Comparison of ENCODE assay signal across 8 cellular contexts in genomic region chr19:40689339-40690049, GRCh38. TPM values are rescaled to one million over a fixed set of nuclear protein-coding genes. Genes with fewer than 3 reads are reported as not detected.
DNase-seq lines count a peak whose midpoint lies in the region; ATAC-seq and TF ChIP-seq lines count a peak whose summit lies in the region.

No MANE protein-coding gene starts in this region.

- no peaks in the 10 kb centered on the region for H3K36me3 ChIP-seq in CD4-positive, alpha-beta memory T cell (ENCODE audit: insufficient read depth, low read length)
- no peaks in the 10 kb centered on the region for H3K36me3 ChIP-seq in colonic mucosa
- no peaks in the 10 kb centered on the region for H3K36me3 ChIP-seq in mucosa of stomach (ENCODE audit: control insufficient read depth, insufficient read depth, low read length)

- no peak for TF ChIP-seq CTCF in colonic mucosa (IDR thresholded peaks at IDR 0.05)

- intact Hi-C loops in CD4-positive, alpha-beta memory T cell (cut with micrococcal nuclease), result loop anchor here (1.0 kb wide), 3 partner anchors 26 to 130 kb away; partner anchors contain the start of gene ACTMAP
- intact Hi-C loops in colonic mucosa (cut with DNase I), result no loop called here

- POLR2A ChIA-PET in CD4-positive, alpha-beta memory T cell (lab: Charles Lee; ENCODE audit: partially characterized antibody), result interaction anchor here (2.0 kb wide), 1 partner anchor 574 kb away, joined by 8 read pairs; the partner anchor contains the start of gene HNRNPUL1

- H3K9me3 ChIP-seq in CD4-positive, alpha-beta memory T cell (ENCODE audit: control insufficient read depth in 1 of 2, low read length in 2 of 2), result no peaks in the 10 kb centered on the region
- no peaks in the 10 kb centered on the region for H3K9me3 ChIP-seq in colonic mucosa
- no peaks in the 10 kb centered on the region for H3K9me3 ChIP-seq in mucosa of stomach (ENCODE audit: control insufficient read depth, low read length)

- peak in 1 of 5 donors; percentile 53 for DNase-seq in CD4-positive, alpha-beta memory T cell
- peak; percentile 26 for DNase-seq in M059J (ENCODE audit: low read depth)
- peak; percentile 29 for DNase-seq in colonic mucosa
- DNase-seq in germinal center (ENCODE audit: low spot score), result no peak
- no peak for DNase-seq in superior temporal gyrus (ENCODE audit: extremely low spot score)

- peak overlapping the region in 4 of 8 donors; percentile 18 to 64 (median 38) for H3K4me3 Mint-ChIP-seq in CD4-positive, alpha-beta memory T cell

- H3K9me3 Mint-ChIP-seq in CD4-positive, alpha-beta memory T cell, result no peaks in the 10 kb centered on the region

- no peak overlapping the region for H3K27ac ChIP-seq in CD4-positive, alpha-beta memory T cell (ENCODE audit: low read depth, low read length)
- H3K27ac ChIP-seq in colonic mucosa, result peak overlapping the region; percentile 69

- H3K27me3 Mint-ChIP-seq in CD4-positive, alpha-beta memory T cell, result no peaks in the 10 kb centered on the region

- ATAC-seq in HG03039 (IDR thresholded peaks at IDR 0.05; ENCODE audit: unreplicated experiment) (no peak), GM21825 (IDR thresholded peaks at IDR 0.05; ENCODE audit: unreplicated experiment) (no peak)

- CTCF ChIA-PET in CD4-positive, alpha-beta memory T cell (lab: Charles Lee; ENCODE audit: partially characterized antibody), result no interaction called here

- peaks cover 2 to 6% (median 4%) of the 10 kb centered on the region in 4 donors for H3K4me1 Mint-ChIP-seq in CD4-positive, alpha-beta memory T cell

- peaks cover 8% of the 10 kb centered on the region for H3K4me1 ChIP-seq in CD4-positive, alpha-beta memory T cell (ENCODE audit: insufficient read depth, low read length)
- H3K4me1 ChIP-seq in colonic mucosa (no peaks in the 10 kb centered on the region), mucosa of stomach (ENCODE audit: control insufficient read depth, insufficient read depth, low read length) (peaks cover 31% of the 10 kb centered on the region)

- H3K9ac ChIP-seq in colonic mucosa (ENCODE audit: low read depth in 2 of 2, low read length in 2 of 2) (peak overlapping the region; percentile 65 to 66), mucosa of stomach (ENCODE audit: low read length) (peak overlapping the region; percentile 53)

- H3K4me3 ChIP-seq in CD4-positive, alpha-beta memory T cell (ENCODE audit: low read length in 2 of 2), result peak overlapping the region; percentile 11 to 66
- H3K4me3 ChIP-seq in colonic mucosa, result peak overlapping the region; percentile 53
- peak overlapping the region; percentile 52 for H3K4me3 ChIP-seq in mucosa of stomach (ENCODE audit: low read length)

- no peaks in the 10 kb centered on the region for H3K27me3 ChIP-seq in CD4-positive, alpha-beta memory T cell (ENCODE audit: insufficient read depth, low read length)
- no peaks in the 10 kb centered on the region for H3K27me3 ChIP-seq in colonic mucosa
- no peaks in the 10 kb centered on the region for H3K27me3 ChIP-seq in mucosa of stomach (ENCODE audit: control insufficient read depth, insufficient read depth, low read length)

- H3K36me3 Mint-ChIP-seq in CD4-positive, alpha-beta memory T cell, result peaks cover 9 to 12% of the 10 kb centered on the region in 2 donors

- no peak overlapping the region for H3K27ac Mint-ChIP-seq in CD4-positive, alpha-beta memory T cell

RNA-seq across cellular contexts. Expression of gene NUMBL, which starts 1.0 kb away (rescaled TPM):
- 10 to 100 TPM; 15.8 to 20.2 TPM for total RNA-seq in CD4-positive, alpha-beta memory T cell
- 1 to 10 TPM in 1 of 2 donors, under 1 TPM in 1; 0.35 to 1.6 TPM for polyA plus RNA-seq in CD4-positive, alpha-beta memory T cell
- 10.2 and 18.1 TPM in 2 replicates for total RNA-seq in M059J (2014; rRNA removed; shearing (Covaris generic))
- 10 to 100 TPM; 12.8 to 22.0 TPM for total RNA-seq in colonic mucosa

RNA-seq across cellular contexts. Expression of gene COQ8B, which starts 27.2 kb away (rescaled TPM):
- total RNA-seq in CD4-positive, alpha-beta memory T cell, result 10 to 100 TPM; 48.0 to 54.7 TPM
- polyA plus RNA-seq in CD4-positive, alpha-beta memory T cell, result 10 to 100 TPM; 20.2 to 20.4 TPM
- total RNA-seq in M059J (2014; rRNA removed; shearing (Covaris generic)), result 9.5 and 30.8 TPM in 2 replicates
- 10 to 100 TPM; 26.5 to 48.5 TPM for total RNA-seq in colonic mucosa

RNA-seq across cellular contexts. Expression of gene ITPKC, which starts 27.4 kb away (rescaled TPM):
- 10 to 100 TPM in 1 of 2 experiments, 1 to 10 TPM in 1; 8.1 to 10.2 TPM for total RNA-seq in CD4-positive, alpha-beta memory T cell
- 1 to 10 TPM; 1.9 to 7.2 TPM for polyA plus RNA-seq in CD4-positive, alpha-beta memory T cell
- 6.3 and 7.2 TPM in 2 replicates for total RNA-seq in M059J (2014; rRNA removed; shearing (Covaris generic))
- 10 to 100 TPM; 15.8 to 22.0 TPM for total RNA-seq in colonic mucosa

Comparison
In these comparisons a context has a peak if more than half of its experiments do, and no peak if none do; other contexts are left out.
1. DNase-seq: peak in M059J (single experiment) and colonic mucosa (single experiment); none in germinal center (single experiment) and superior temporal gyrus (single experiment).
2. Peak in every context shown above with its lines, with median percentiles within 50 percentile points of each other: H3K4me3 ChIP-seq.